In the genomic region with DNA sequence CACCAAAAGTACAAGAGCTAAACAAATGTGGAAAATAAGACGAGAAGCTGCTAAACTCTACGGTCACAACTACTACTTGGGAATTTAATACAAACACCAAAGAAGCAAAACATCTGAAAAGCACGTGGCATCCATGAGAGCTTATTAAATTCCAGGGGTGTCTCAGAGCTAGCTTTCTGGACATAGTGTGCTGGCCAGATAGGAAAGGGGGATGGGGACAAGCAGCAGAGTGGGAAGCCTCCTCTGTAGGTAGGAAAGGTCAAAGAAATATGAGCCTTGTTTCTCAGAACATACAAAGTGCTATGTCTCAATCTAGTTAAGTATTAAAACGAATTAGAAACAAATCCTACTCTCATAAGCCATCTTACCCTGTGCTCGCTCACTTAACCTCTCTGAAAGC, we compare ENCODE assay signal across 14 cellular contexts. TPM values are rescaled to one million over a fixed set of nuclear protein-coding genes. Genes with fewer than 3 reads are reported as not detected.
DNase-seq lines count a peak whose midpoint lies in the region; ATAC-seq, FAIRE-seq and TF ChIP-seq lines count a peak whose summit lies in the region.
"Had no signal": no experiment of that assay in that cellular context is flagged by ENCODE, and none has a peak within 500 bp of the region (broad histone marks: within the 10 kb centered on the region; RNA-seq: fewer than 3 reads in every experiment).

No MANE protein-coding gene starts in this region.

- H3K4me3 Mint-ChIP-seq in endodermal cell = no peak overlapping the region
- H3K4me3 Mint-ChIP-seq: activated CD4-positive, alpha-beta memory T cell treated with anti-CD3 and anti-CD28 coated beads for 36 hours; type B pancreatic cell had no signal

- no peak overlapping the region for H3K27ac Mint-ChIP-seq in endodermal cell
- H3K27ac Mint-ChIP-seq: activated CD4-positive, alpha-beta memory T cell treated with anti-CD3 and anti-CD28 coated beads for 36 hours; type B pancreatic cell had no signal

- TF ChIP-seq CTCF in AG09319 (IDR thresholded peaks at IDR 0.05; ENCODE audit: low read depth, low read length) = no peak
- no peak for TF ChIP-seq CTCF in pancreas (IDR thresholded peaks at IDR 0.05)
- TF ChIP-seq CTCF in BE2C (IDR thresholded peaks at IDR 0.05; ENCODE audit: low read depth, low read length) = no peak
- no peak for TF ChIP-seq CTCF in endodermal cell (conservative IDR thresholded peaks at IDR 0.05)

- no peak overlapping the region for H3K9ac ChIP-seq in endodermal cell (ENCODE audit: extremely low read depth, low read length, poor library complexity, severe bottlenecking)
- H3K9ac ChIP-seq: BLaER1 had no signal

- WGBS in pancreas, 2 donors = 45 to 48% methylated on average over 5 of the region's 5 CpGs
- 89 to 94% methylated on average over 2 to 5 of the region's 5 CpGs for WGBS in endodermal cell (ENCODE audit: insufficient coverage in 1 of 2, insufficient read length in 1 of 2), 2 experiments

- H3K4me1 ChIP-seq in pancreas (no peaks in the 10 kb centered on the region), BE2C (no peaks in the 10 kb centered on the region), endodermal cell (ENCODE audit: control insufficient read depth, insufficient read depth, low read length) (no peaks in the 10 kb centered on the region)

- H3K36me3 Mint-ChIP-seq in endodermal cell (ENCODE audit: low read depth) = peaks cover 34% of the 10 kb centered on the region

- H3K27ac ChIP-seq in pancreas (peak overlapping the region in 2 of 4 donors; percentile 0 to 41), endodermal cell (ENCODE audit: low read depth, low read length) (no peak overlapping the region)
- H3K27ac ChIP-seq: adrenal gland, BLaER1 had no signal

- H3K27me3 ChIP-seq in pancreas (no peaks in the 10 kb centered on the region), BE2C (no peaks in the 10 kb centered on the region), endodermal cell (ENCODE audit: control insufficient read depth, insufficient read depth, low read length, poor library complexity, severe bottlenecking) (no peaks in the 10 kb centered on the region)
- H3K27me3 ChIP-seq: adrenal gland, BLaER1 had no signal

- no peaks in the 10 kb centered on the region for H3K27me3 Mint-ChIP-seq in endodermal cell (ENCODE audit: insufficient read depth)
- H3K27me3 Mint-ChIP-seq: activated CD4-positive, alpha-beta memory T cell treated with anti-CD3 and anti-CD28 coated beads for 36 hours; type B pancreatic cell had no signal

- FAIRE-seq in pancreas (lab: Jason Lieb, UNC) = no peak

- H3K9me3 Mint-ChIP-seq in endodermal cell = peaks cover 3% of the 10 kb centered on the region
- H3K9me3 Mint-ChIP-seq: activated CD4-positive, alpha-beta memory T cell treated with anti-CD3 and anti-CD28 coated beads for 36 hours; type B pancreatic cell had no signal

- peak; percentile 48 for ATAC-seq in SK-N-SH treated with all-trans-retinoic acid at 6 μM for 48 hours
- ATAC-seq in Right ventricle myocardium superior (ENCODE audit: poor library complexity) = peak; percentile 86
- peak; percentile 32 to 68 (median 48) for ATAC-seq in pancreas

- H3K4me3 ChIP-seq in pancreas = no peak overlapping the region
- H3K4me3 ChIP-seq in BE2C (ENCODE audit: low read depth, low read length) = no peak overlapping the region
- no peak overlapping the region for H3K4me3 ChIP-seq in endodermal cell (ENCODE audit: low read length)
- H3K4me3 ChIP-seq: adrenal gland, BLaER1 had no signal

- H3K9me3 ChIP-seq in pancreas = no peaks in the 10 kb centered on the region
- no peaks in the 10 kb centered on the region for H3K9me3 ChIP-seq in BE2C
- H3K9me3 ChIP-seq in endodermal cell (ENCODE audit: control insufficient read depth, low read length) = no peaks in the 10 kb centered on the region
- H3K9me3 ChIP-seq: adrenal gland, BLaER1 had no signal

- no peaks in the 10 kb centered on the region for H3K4me1 Mint-ChIP-seq in endodermal cell

- peak; percentile 60 for DNase-seq in AG09319 (ENCODE audit: extremely low read depth, low read depth)
- DNase-seq in Right ventricle myocardium superior = no peak
- no peak for DNase-seq in pancreas
- DNase-seq in BE2C = no peak
- no peak for DNase-seq in endodermal cell
- DNase-seq in NCI-H1048 (lab: John Stamatoyannopoulos, UW) = no peak
- DNase-seq in NOMO-1 (lab: John Stamatoyannopoulos, UW; ENCODE audit: unreplicated experiment in 2 of 2) = no peak
- DNase-seq: activated CD4-positive, alpha-beta memory T cell treated with anti-CD3 and anti-CD28 coated beads for 36 hours; adrenal gland; NCI-H2171 treated with DMSO at 0.1 percent for 48 hours; stimulated activated CD4-positive, alpha-beta T cell treated with anti-CD3 and anti-CD28 coated beads, Interleukin-2, amount 100 ng/mL, for 48 hours had no signal

- H3K36me3 ChIP-seq in pancreas = peaks cover 0 to 23% (median 8%) of the 10 kb centered on the region in 3 donors
- no peaks in the 10 kb centered on the region for H3K36me3 ChIP-seq in BE2C
- peaks cover 40% of the 10 kb centered on the region for H3K36me3 ChIP-seq in endodermal cell (ENCODE audit: control insufficient read depth, insufficient read depth, low read length)

- intact Hi-C loops in Right ventricle myocardium superior (cut with DNase I) = no loop called here
- intact Hi-C loops in pancreas (cut with DNase I) = no loop called here

TF ChIP-seq in SK-N-SH treated with all-trans-retinoic acid at 6 μM for 48 hours, 23 proteins besides CTCF, POLR2A, EP300 and RAD21 (continues in another document):
- TF ChIP-seq ZNF70 (CRISPR knock-in tag; IDR thresholded peaks at IDR 0.05) = no peak
- no peak for TF ChIP-seq TOX (CRISPR knock-in tag; IDR thresholded peaks at IDR 0.05; ENCODE audit: borderline replicate concordance)
- TF ChIP-seq OSR1 (CRISPR knock-in tag; IDR thresholded peaks at IDR 0.05) = no peak
- no peak for TF ChIP-seq CSDC2 (CRISPR knock-in tag; IDR thresholded peaks at IDR 0.05)
- TF ChIP-seq ESRRG (CRISPR knock-in tag; IDR thresholded peaks at IDR 0.05) = no peak
- TF ChIP-seq BACH2 (CRISPR knock-in tag; IDR thresholded peaks at IDR 0.05; ENCODE audit: borderline replicate concordance) = no peak
- TF ChIP-seq, protein P1, sequence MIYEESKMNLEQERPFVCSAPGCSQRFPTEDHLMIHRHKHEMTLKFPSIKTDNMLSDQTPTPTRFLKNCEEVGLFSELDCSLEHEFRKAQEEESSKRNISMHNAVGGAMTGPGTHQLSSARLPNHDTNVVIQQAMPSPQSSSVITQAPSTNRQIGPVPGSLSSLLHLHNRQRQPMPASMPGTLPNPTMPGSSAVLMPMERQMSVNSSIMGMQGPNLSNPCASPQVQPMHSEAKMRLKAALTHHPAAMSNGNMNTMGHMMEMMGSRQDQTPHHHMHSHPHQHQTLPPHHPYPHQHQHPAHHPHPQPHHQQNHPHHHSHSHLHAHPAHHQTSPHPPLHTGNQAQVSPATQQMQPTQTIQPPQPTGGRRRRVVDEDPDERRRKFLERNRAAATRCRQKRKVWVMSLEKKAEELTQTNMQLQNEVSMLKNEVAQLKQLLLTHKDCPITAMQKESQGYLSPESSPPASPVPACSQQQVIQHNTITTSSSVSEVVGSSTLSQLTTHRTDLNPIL (CRISPR knock-in tag; IDR thresholded peaks at IDR 0.05; ENCODE audit: low read depth) = no peak
- TF ChIP-seq, protein P2, sequence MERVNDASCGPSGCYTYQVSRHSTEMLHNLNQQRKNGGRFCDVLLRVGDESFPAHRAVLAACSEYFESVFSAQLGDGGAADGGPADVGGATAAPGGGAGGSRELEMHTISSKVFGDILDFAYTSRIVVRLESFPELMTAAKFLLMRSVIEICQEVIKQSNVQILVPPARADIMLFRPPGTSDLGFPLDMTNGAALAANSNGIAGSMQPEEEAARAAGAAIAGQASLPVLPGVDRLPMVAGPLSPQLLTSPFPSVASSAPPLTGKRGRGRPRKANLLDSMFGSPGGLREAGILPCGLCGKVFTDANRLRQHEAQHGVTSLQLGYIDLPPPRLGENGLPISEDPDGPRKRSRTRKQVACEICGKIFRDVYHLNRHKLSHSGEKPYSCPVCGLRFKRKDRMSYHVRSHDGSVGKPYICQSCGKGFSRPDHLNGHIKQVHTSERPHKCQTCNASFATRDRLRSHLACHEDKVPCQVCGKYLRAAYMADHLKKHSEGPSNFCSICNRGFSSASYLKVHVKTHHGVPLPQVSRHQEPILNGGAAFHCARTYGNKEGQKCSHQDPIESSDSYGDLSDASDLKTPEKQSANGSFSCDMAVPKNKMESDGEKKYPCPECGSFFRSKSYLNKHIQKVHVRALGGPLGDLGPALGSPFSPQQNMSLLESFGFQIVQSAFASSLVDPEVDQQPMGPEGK (CRISPR knock-in tag; IDR thresholded peaks at IDR 0.05; ENCODE audit: borderline replicate concordance) = no peak
- TF ChIP-seq ZNF565 (CRISPR knock-in tag; conservative IDR thresholded peaks at IDR 0.05; ENCODE audit: low read depth) = no peak
- TF ChIP-seq RARB (CRISPR knock-in tag; IDR thresholded peaks at IDR 0.05) = no peak
- TF ChIP-seq, protein P3, sequence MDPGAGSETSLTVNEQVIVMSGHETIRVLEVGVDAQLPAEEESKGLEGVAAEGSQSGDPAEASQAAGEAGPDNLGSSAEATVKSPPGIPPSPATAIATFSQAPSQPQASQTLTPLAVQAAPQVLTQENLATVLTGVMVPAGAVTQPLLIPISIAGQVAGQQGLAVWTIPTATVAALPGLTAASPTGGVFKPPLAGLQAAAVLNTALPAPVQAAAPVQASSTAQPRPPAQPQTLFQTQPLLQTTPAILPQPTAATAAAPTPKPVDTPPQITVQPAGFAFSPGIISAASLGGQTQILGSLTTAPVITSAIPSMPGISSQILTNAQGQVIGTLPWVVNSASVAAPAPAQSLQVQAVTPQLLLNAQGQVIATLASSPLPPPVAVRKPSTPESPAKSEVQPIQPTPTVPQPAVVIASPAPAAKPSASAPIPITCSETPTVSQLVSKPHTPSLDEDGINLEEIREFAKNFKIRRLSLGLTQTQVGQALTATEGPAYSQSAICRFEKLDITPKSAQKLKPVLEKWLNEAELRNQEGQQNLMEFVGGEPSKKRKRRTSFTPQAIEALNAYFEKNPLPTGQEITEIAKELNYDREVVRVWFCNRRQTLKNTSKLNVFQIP (CRISPR knock-in tag; IDR thresholded peaks at IDR 0.05; ENCODE audit: borderline replicate concordance, low read depth) = no peak
- TF ChIP-seq GLIS3 (CRISPR knock-in tag; IDR thresholded peaks at IDR 0.05) = no peak
- no peak for TF ChIP-seq SNAI2 (CRISPR knock-in tag; IDR thresholded peaks at IDR 0.05)

RNA-seq across cellular contexts. Expression of a gene that starts 51.3 kb away (rescaled TPM):
- total RNA-seq in Right ventricle myocardium superior = 35.9 TPM
- 10 to 100 TPM; 44.6 to 67.0 (median 50.1) TPM for total RNA-seq in pancreas
- polyA plus RNA-seq in pancreas = 10 to 100 TPM; 19.9 to 44.5 TPM
- polyA plus RNA-seq in BE2C (2012; ENCODE audit: insufficient read depth, insufficient read length, low read depth) = 83.1 TPM
- total RNA-seq in endodermal cell = 10 to 100 TPM; 89.4 to 90.7 TPM
- 68.2 TPM for polyA plus RNA-seq in endodermal cell (2013, experiment 1 of 2)
- 64.9 TPM for polyA plus RNA-seq in endodermal cell (2013, experiment 2 of 2)
